Comparison of ENCODE assay signal across 9 cellular contexts in the genomic region with DNA sequence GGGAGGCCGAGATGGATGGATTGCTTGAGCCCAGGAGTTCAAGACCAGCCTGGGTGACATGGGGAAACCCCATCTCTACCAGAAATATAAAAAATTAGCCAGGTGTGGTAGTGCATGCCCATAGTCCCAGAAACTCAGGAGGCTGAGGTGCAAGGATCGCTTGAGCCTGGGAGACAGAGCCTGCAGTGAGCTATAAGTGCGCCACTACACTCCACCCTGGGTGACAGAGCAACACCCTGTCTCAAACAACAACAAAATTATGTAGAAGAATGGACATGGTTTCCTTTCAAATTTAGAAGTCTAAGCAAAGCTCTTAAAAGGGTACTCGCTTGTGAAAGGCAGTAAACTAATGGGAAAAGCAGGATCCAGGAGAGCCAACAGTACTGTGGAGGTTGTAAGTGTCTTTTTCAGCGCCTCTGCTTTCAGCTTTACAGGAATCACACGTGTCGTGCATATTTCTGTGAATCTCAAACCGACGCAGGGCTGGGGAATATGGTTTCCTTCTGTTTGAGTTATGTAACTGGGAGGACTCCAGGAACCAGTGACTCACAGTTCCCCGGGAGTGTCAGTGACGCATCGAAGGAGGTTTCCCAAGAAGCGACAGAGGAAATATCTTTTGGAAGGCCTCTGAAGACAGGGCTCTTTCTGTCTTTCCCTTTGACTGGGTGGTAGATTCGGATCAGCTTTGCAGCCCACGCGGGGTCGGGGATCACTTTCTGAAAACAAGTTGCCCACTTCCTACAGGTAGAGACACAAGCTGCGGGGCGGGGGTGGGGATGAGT. TPM values are rescaled to one million over a fixed set of nuclear protein-coding genes. Genes with fewer than 3 reads are reported as not detected.
DNase-seq lines count a peak whose midpoint lies in the region; ATAC-seq, FAIRE-seq and TF ChIP-seq lines count a peak whose summit lies in the region.
"Not testable (repeated sequence)": the region's sequence is repeated elsewhere in the genome, so short reads cannot be mapped to it uniquely, and the experiment has no call there.
"Had no signal": no experiment of that assay in that cellular context is flagged by ENCODE, and none has a peak within 500 bp of the region (broad histone marks: within the 10 kb centered on the region; RNA-seq: fewer than 3 reads in every experiment).

No MANE protein-coding gene starts in this region.

- not testable (repeated sequence) for H3K9me3 ChIP-seq in GM23248 (ENCODE audit: low read depth); Peyer's patch; K562 (replicated peaks; ENCODE audit: control insufficient read depth, insufficient read depth, low read depth, low read length)

- H3K9ac ChIP-seq in GM23248: peak overlapping the region; percentile 68
- not testable (repeated sequence) for H3K9ac ChIP-seq in K562 (ENCODE audit: insufficient read depth in 1 of 2, low read depth in 2 of 2, low read length in 2 of 2)

- H3K27me3 ChIP-seq in GM23248 (replicated peaks; ENCODE audit: insufficient read depth); Peyer's patch; K562 (ENCODE audit: control insufficient read depth in 2 of 2, insufficient read depth in 2 of 2, low read length in 2 of 2): not testable (repeated sequence)

- H3K9me1 ChIP-seq in K562 (ENCODE audit: control insufficient read depth, insufficient read depth, low read length): not testable (repeated sequence)

- not testable (repeated sequence) for TF ChIP-seq POLR2A in Peyer's patch (IDR thresholded peaks at IDR 0.05); K562 (conservative IDR thresholded peaks at IDR 0.05)

- intact Hi-C loops in K562 (cut with micrococcal nuclease): not testable (repeated sequence)

- 9 to 12% methylated on average over 11 to 17 of the region's 19 CpGs for WGBS in GM23248 (ENCODE audit: low coverage in 1 of 2, low lambda C conversion rate in 2 of 2, missing lambda C conversion rate in 2 of 2), 2 experiments
- 21% methylated on average over 8 of the region's 19 CpGs for WGBS in K562 (ENCODE audit: insufficient coverage, low coverage, missing lambda C conversion rate)

- peak overlapping the region; percentile 71 for H3K4me3 ChIP-seq in GM23248
- peak overlapping the region in 1 of 4 donors; percentile 31 for H3K4me3 ChIP-seq in Peyer's patch
- H3K4me3 ChIP-seq in K562: not testable (repeated sequence)
- peak overlapping the region; percentile 15 to 39 for H3K4me3 ChIP-seq in foreskin fibroblast (ENCODE audit: low read depth in 1 of 2, low read length in 2 of 2)

- H4K20me1 ChIP-seq in GM23248 (ENCODE audit: insufficient read depth); K562 (replicated peaks; ENCODE audit: control insufficient read depth, insufficient read depth, low read length): not testable (repeated sequence)

- H3K9me2 ChIP-seq in GM23248 (ENCODE audit: insufficient read depth): not testable (repeated sequence)

- FAIRE-seq in K562 (lab: Jason Lieb, UNC) (peak; percentile 97), urothelium cell line (lab: Jason Lieb, UNC) (peak; percentile 93)

- CTCF ChIA-PET in K562 (lab: Yijun Ruan, JAX; ENCODE audit: low intra/inter-chr PET ratio): not testable (repeated sequence)

- peak overlapping the region; percentile 95 for H3K4me2 ChIP-seq in GM23248 (ENCODE audit: unreplicated experiment)
- H3K4me2 ChIP-seq in K562 (ENCODE audit: insufficient read depth, low read length): not testable (repeated sequence)

- TF ChIP-seq RAD21 in K562 (CRISPR knock-in tag; conservative IDR thresholded peaks at IDR 0.05 in 1 of 2, IDR thresholded peaks at IDR 0.05 in 1 of 2): not testable (repeated sequence)

- POLR2A ChIA-PET in K562 (lab: Yijun Ruan, JAX): not testable (repeated sequence)

- in situ Hi-C loops in GM23248 (cut with MboI); K562 (cut with MboI): not testable (repeated sequence)

- not testable (repeated sequence) for BruUV-seq in K562 (replicated peaks; lab: Mats Ljungman, UMichigan)

- not testable (repeated sequence) for TF ChIP-seq CTCF in Peyer's patch (IDR thresholded peaks at IDR 0.05); K562 (IDR thresholded peaks at IDR 0.05 in 2 of 3, conservative IDR thresholded peaks at IDR 0.05 in 1 of 3; ENCODE audit: insufficient read depth in 2 of 3, low read depth in 1 of 3, low read length in 3 of 3); foreskin fibroblast (IDR thresholded peaks at IDR 0.05; ENCODE audit: low read depth, low read length)

- peak overlapping the region; percentile 56 for H3K27ac ChIP-seq in GM23248
- H3K27ac ChIP-seq in Peyer's patch: peak overlapping the region in 3 of 4 donors; percentile 49 to 70 (median 66)
- not testable (repeated sequence) for H3K27ac ChIP-seq in K562 (ENCODE audit: extremely low read depth, low read depth, low read length)

- DNase-seq in GM23248 (peak; percentile 92), Peyer's patch (peak in 2 of 3 donors; percentile 23 to 89), K562 (ENCODE audit: extremely low read depth in 1 of 4, low spot score in 3 of 4) (peak in 1 of 4 experiments; percentile 49), foreskin fibroblast (peak; percentile 72 to 88), mucosa of gallbladder (ENCODE audit: low spot score) (peak; percentile 79)
- DNase-seq in activated CD8-positive, alpha-beta memory T cell treated with anti-CD3 and anti-CD28 coated beads for 1 hour (ENCODE audit: extremely low read depth in 1 of 2, low read depth in 1 of 2): peak; percentile 24 to 68
- peak; percentile 61 for DNase-seq in stimulated activated CD4-positive, alpha-beta T cell treated with anti-CD3 and anti-CD28 coated beads, Interleukin-1b, Interleukin-23, amount 100 ng/mL, for 48 hours
- not testable (repeated sequence) for DNase-seq in urothelium cell line (ENCODE audit: low spot score)

- H2AFZ ChIP-seq in GM23248: peak overlapping the region; percentile 84
- not testable (repeated sequence) for H2AFZ ChIP-seq in K562 (ENCODE audit: low read depth, low read length)

- peak; percentile 31; the same call in 1 of the 3 replicates for ATAC-seq in K562

- H3K4me1 ChIP-seq in GM23248 (ENCODE audit: insufficient read depth); Peyer's patch; K562 (replicated peaks in 1 of 2; ENCODE audit: control insufficient read depth in 2 of 2, insufficient read depth in 2 of 2, low read length in 2 of 2): not testable (repeated sequence)

- TF ChIP-seq EP300 in K562 (IDR thresholded peaks at IDR 0.05; ENCODE audit: low read length): not testable (repeated sequence)

- H3K36me3 ChIP-seq in GM23248 (ENCODE audit: low read depth); Peyer's patch; K562 (ENCODE audit: control insufficient read depth, insufficient read depth, low read length): not testable (repeated sequence)

- not testable (repeated sequence) for H3K79me2 ChIP-seq in GM23248 (ENCODE audit: insufficient read depth); K562 (ENCODE audit: control insufficient read depth, insufficient read depth, low read length)

- not testable (repeated sequence) for H3F3A ChIP-seq in GM23248 (ENCODE audit: insufficient read depth)

TF ChIP-seq in K562, 482 proteins besides CTCF, POLR2A, EP300 and RAD21 (continues in another document):
- peak; percentile 78 for TF ChIP-seq FOSL1 (tag; conservative IDR thresholded peaks at IDR 0.05)

RNA-seq across cellular contexts. Expression of a gene that starts 24.6 kb away (rescaled TPM):
- not detected in 2 replicates for total RNA-seq in GM23248 (2014; rRNA removed; shearing (Covaris generic))
- polyA plus RNA-seq in GM23248 (2016; fragmentation: Nextera tagmentation; extraction: Ambion mirVana): not detected in 2 replicates
- 10 to 100 TPM in 3 of 4 donors, 1 to 10 TPM in 1; 3.8 to 30.5 (median 21.6) TPM for total RNA-seq in Peyer's patch
- not detected in 2 replicates for total RNA-seq in K562 (2011; cell fraction: chromatin; rRNA removed; ENCODE audit: low replicate concordance)
- total RNA-seq in K562 (2011; cell fraction: nucleolus; rRNA removed): not detected in 2 replicates
- not detected in 2 replicates for total RNA-seq in K562 (2011; cell fraction: nucleoplasm; rRNA removed)
- total RNA-seq in K562 (2014; rRNA removed): not detected in 2 replicates
- not detected in 2 replicates for total RNA-seq in K562 (2014; rRNA removed; fragmentation: Illumina TruSeq; extraction: Trizol)
- not detected in 2 replicates for total RNA-seq in K562 (2015; rRNA removed; fragmentation: Illumina TruSeq; extraction: Trizol)
- total RNA-seq in K562 (2021): 0.18 TPM in 1 of 2 replicates, not detected in the other
- polyA plus RNA-seq in K562 (2011; rRNA removed): not detected in 2 replicates
- not detected in 2 replicates for polyA plus RNA-seq in K562 (2011; cell fraction: cytosol; rRNA removed)
- not detected in 2 replicates for polyA plus RNA-seq in K562 (2011; cell fraction: nucleus; rRNA removed)
- 0.05 TPM in 1 of 2 replicates, not detected in the other for polyA plus RNA-seq in K562 (2012)
- not detected in 2 replicates for polyA plus RNA-seq in K562 (2014; fragmentation: Illumina TruSeq; extraction: Trizol)
- polyA plus RNA-seq in K562 (2014; fragmentation: Nextera tagmentation; extraction: Ambion mirVana): not detected
- polyA plus RNA-seq in K562 (2014; rRNA removed): not detected in 2 replicates
- not detected in 2 replicates for polyA minus RNA-seq in K562 (2011; rRNA and poly(A)+ RNA removed)
- polyA minus RNA-seq in K562 (2011; cell fraction: cytosol; rRNA and poly(A)+ RNA removed): not detected in 2 replicates
- polyA minus RNA-seq in K562 (2011; cell fraction: nucleus; rRNA and poly(A)+ RNA removed): not detected in 2 replicates
- 4.1 TPM for total RNA-seq in mucosa of gallbladder
- total RNA-seq: OCI-LY7 had no signal

RNA-seq across cellular contexts. Expression of a gene that starts 46.4 kb away (rescaled TPM):
- 0.86 TPM in 1 of 2 replicates, not detected in the other for total RNA-seq in GM23248 (2014; rRNA removed; shearing (Covaris generic))
- polyA plus RNA-seq in GM23248 (2016; fragmentation: Nextera tagmentation; extraction: Ambion mirVana) (not detected in 2 replicates), K562 (2011; rRNA removed) (not detected in 2 replicates), K562 (2014; fragmentation: Illumina TruSeq; extraction: Trizol) (not detected in 2 replicates), K562 (2014; fragmentation: Nextera tagmentation; extraction: Ambion mirVana) (not detected), K562 (2014; rRNA removed) (not detected in 2 replicates)
- total RNA-seq in Peyer's patch (1 to 10 TPM; 3.4 to 8.9 (median 4.8) TPM), K562 (2014; rRNA removed) (not detected in 2 replicates), K562 (2014; rRNA removed; fragmentation: Illumina TruSeq; extraction: Trizol) (not detected in 2 replicates), K562 (2015; rRNA removed; fragmentation: Illumina TruSeq; extraction: Trizol) (not detected in 2 replicates), K562 (2021) (0.07 and 0.20 TPM in 2 replicates), mucosa of gallbladder (11.3 TPM)
- not detected in 2 replicates for total RNA-seq in K562 (2011; cell fraction: chromatin; rRNA removed; ENCODE audit: low replicate concordance)
- total RNA-seq in K562 (2011; cell fraction: nucleolus; rRNA removed): not detected in 2 replicates
- total RNA-seq in K562 (2011; cell fraction: nucleoplasm; rRNA removed): not detected in 2 replicates
- polyA plus RNA-seq in K562 (2011; cell fraction: cytosol; rRNA removed): not detected in 2 replicates
- not detected in 2 replicates for polyA plus RNA-seq in K562 (2011; cell fraction: nucleus; rRNA removed)
- not detected in 2 replicates for polyA plus RNA-seq in K562 (2012)
- polyA minus RNA-seq in K562 (2011; rRNA and poly(A)+ RNA removed): not detected in 2 replicates
- not detected in 2 replicates for polyA minus RNA-seq in K562 (2011; cell fraction: cytosol; rRNA and poly(A)+ RNA removed)
- not detected in 2 replicates for polyA minus RNA-seq in K562 (2011; cell fraction: nucleus; rRNA and poly(A)+ RNA removed)
- total RNA-seq: OCI-LY7 had no signal
